ENCODE assay signal across 23 cellular contexts in genomic region chr20:23680151-23680550, GRCh38. TPM values are rescaled to one million over a fixed set of nuclear protein-coding genes. Genes with fewer than 3 reads are reported as not detected.
DNase-seq lines count a peak whose midpoint lies in the region; ATAC-seq and TF ChIP-seq lines count a peak whose summit lies in the region.
"Had no signal": no experiment of that assay in that cellular context is flagged by ENCODE, and none has a peak within 500 bp of the region (broad histone marks: within the 10 kb centered on the region; RNA-seq: fewer than 3 reads in every experiment).

No MANE protein-coding gene starts in this region.

- no peak overlapping the region for H3K27ac ChIP-seq in thyroid gland
- H3K27ac ChIP-seq: GM23248, PC-9 had no signal

- peak; percentile 5 for DNase-seq in CD1c-positive myeloid dendritic cell (ENCODE audit: extremely low spot score)
- peak; percentile 12 for DNase-seq in OCI-M1 (lab: John Stamatoyannopoulos, UW)
- DNase-seq in fibroblast of the aortic adventitia (ENCODE audit: low read depth) = peak; percentile 69
- peak; percentile 33 to 55 for DNase-seq in thyroid gland
- no peak for DNase-seq in NCI-H187 (lab: John Stamatoyannopoulos, UW)
- DNase-seq: ACHN; Caco-2; CD4-positive, CD25-positive, alpha-beta regulatory T cell; GDM1; GM23248; MM.1S; NCI-H1417; NCI-H187 treated with DMSO at 0.1 percent for 48 hours; NCI-H226; NCI-H524 treated with DMSO at 0.1 percent for 48 hours; PC-9; SW 1271 had no signal

- H3K9me3 ChIP-seq in thyroid gland = no peaks in the 10 kb centered on the region
- H3K9me3 ChIP-seq: Caco-2, HAP-1 had no signal

- no peak for TF ChIP-seq CTCF in fibroblast of the aortic adventitia (IDR thresholded peaks at IDR 0.05; ENCODE audit: insufficient read depth, low read length)
- TF ChIP-seq CTCF in thyroid gland (IDR thresholded peaks at IDR 0.05) = no peak

- no peaks in the 10 kb centered on the region for H3K36me3 ChIP-seq in thyroid gland
- H3K36me3 ChIP-seq: HAP-1 had no signal

- ATAC-seq in HG03354 (IDR thresholded peaks at IDR 0.05; ENCODE audit: poor library complexity, severe bottlenecking, unreplicated experiment) = no peak
- ATAC-seq in HG03432 (IDR thresholded peaks at IDR 0.05; ENCODE audit: unreplicated experiment) = no peak

- no peaks in the 10 kb centered on the region for H3K4me1 ChIP-seq in thyroid gland
- H3K4me1 ChIP-seq: Caco-2, HAP-1 had no signal

- intact Hi-C loops in thyroid gland (cut with DNase I) = no loop called here

- TF ChIP-seq POLR2A in thyroid gland (IDR thresholded peaks at IDR 0.05) = no peak

- no peaks in the 10 kb centered on the region for H3K27me3 ChIP-seq in thyroid gland

- H3K4me3 ChIP-seq in fibroblast of the aortic adventitia (ENCODE audit: low read depth, low read length) = no peak overlapping the region
- no peak overlapping the region for H3K4me3 ChIP-seq in thyroid gland (replicated peaks in 1 of 3)
- H3K4me3 ChIP-seq: GM23248, HAP-1, PC-9 had no signal

RNA-seq across cellular contexts. Expression of gene CST4, which starts 8.7 kb away (rescaled TPM):
- not detected in 2 replicates for total RNA-seq in fibroblast of the aortic adventitia (ENCODE audit: low replicate concordance)
- 10 to 100 TPM in 1 of 4 donors, 1 to 10 TPM in 1, under 1 TPM in 1, not detected in 1; 0.89 to 13.8 (median 3.0) TPM for total RNA-seq in thyroid gland
- total RNA-seq: CD4-positive, CD25-positive, alpha-beta regulatory T cell; Daoy; GM23248; LHCN-M2; PC-9; SK-MEL-5 had no signal

RNA-seq across cellular contexts. Expression of gene CST3, which starts 42.4 kb away (rescaled TPM):
- 246 and 355 TPM in 2 replicates for total RNA-seq in fibroblast of the aortic adventitia (ENCODE audit: low replicate concordance)
- total RNA-seq in thyroid gland = 1,000 to 10,000 TPM in 2 of 4 donors, 100 to 1,000 TPM in 2; 638 to 1,425 (median 898) TPM

Comparison
In these comparisons a context has a peak if more than half of its experiments do, and no peak if none do; other contexts are left out.
1. DNase-seq: peak in CD1c-positive myeloid dendritic cell (single experiment), OCI-M1 (single experiment), fibroblast of the aortic adventitia (single experiment) and thyroid gland (2 of 2); none in NCI-H187 (0 of 2).